Comparison of ENCODE assay signal across 32 cellular contexts in the genomic region with DNA sequence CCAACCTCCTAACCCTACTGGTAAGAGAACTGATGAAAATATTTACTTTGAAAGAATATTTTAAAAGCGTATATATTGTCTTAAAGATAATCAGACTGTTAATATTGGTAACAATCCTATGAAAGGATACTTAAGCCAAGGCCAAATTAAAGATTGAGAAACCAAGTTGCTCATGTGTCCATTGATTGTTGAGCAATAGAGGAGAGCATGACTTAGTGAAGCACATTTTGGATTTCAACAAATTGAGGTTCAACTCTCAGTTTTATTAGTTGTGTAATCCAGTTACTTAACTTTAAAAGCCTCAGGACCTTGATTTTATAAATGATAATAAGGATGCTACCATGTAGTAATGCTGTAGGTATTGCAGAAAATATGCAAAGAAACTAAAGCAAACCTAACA. TPM values are rescaled to one million over a fixed set of nuclear protein-coding genes. Genes with fewer than 3 reads are reported as not detected.
"Had no signal": no experiment of that assay in that cellular context is flagged by ENCODE, and none has a peak within 500 bp of the region (broad histone marks: within the 10 kb centered on the region; RNA-seq: fewer than 3 reads in every experiment).

No MANE protein-coding gene starts in this region.

- H3K4me1 ChIP-seq: lower lobe of right lung, pancreas, prostate gland, uterus had no signal

- H3K4me1 Mint-ChIP-seq: naive thymus-derived CD8-positive, alpha-beta T cell; neural crest cell; stimulated activated effector memory CD8-positive, alpha-beta T cell treated with anti-CD3 and anti-CD28 coated beads, Interleukin-12 subunit alpha, Interleukin-12 subunit beta, amount 100 ng/mL, for 72 hours; stimulated activated naive CD8-positive, alpha-beta T cell treated with anti-CD3 and anti-CD28 coated beads, Interleukin-15, amount 100 ng/mL, for 72 hours had no signal

- H3K27me3 Mint-ChIP-seq: stimulated activated naive CD8-positive, alpha-beta T cell treated with anti-CD3 and anti-CD28 coated beads, Interleukin-15, amount 100 ng/mL, for 72 hours; type B pancreatic cell had no signal

- H3K27ac ChIP-seq: lower lobe of right lung, pancreas, prostate gland, skin epidermis, thoracic aorta, tibial artery, uterus had no signal

- H3K36me3 ChIP-seq: lower lobe of right lung, pancreas, prostate gland, thoracic aorta, tibial artery, uterus had no signal

- H3K9me3 ChIP-seq: lower lobe of right lung, pancreas, prostate gland, thoracic aorta, tibial artery, uterus had no signal

- H3K27ac Mint-ChIP-seq: naive thymus-derived CD8-positive, alpha-beta T cell; stimulated activated effector memory CD8-positive, alpha-beta T cell treated with anti-CD3 and anti-CD28 coated beads, Interleukin-12 subunit alpha, Interleukin-12 subunit beta, amount 100 ng/mL, for 72 hours; stimulated activated naive CD8-positive, alpha-beta T cell treated with anti-CD3 and anti-CD28 coated beads, Interleukin-15, amount 100 ng/mL, for 72 hours; type B pancreatic cell had no signal

- H3K36me3 Mint-ChIP-seq: naive thymus-derived CD8-positive, alpha-beta T cell; stimulated activated effector memory CD8-positive, alpha-beta T cell treated with anti-CD3 and anti-CD28 coated beads, Interleukin-12 subunit alpha, Interleukin-12 subunit beta, amount 100 ng/mL, for 72 hours had no signal

- H3K4me3 Mint-ChIP-seq: naive thymus-derived CD8-positive, alpha-beta T cell; nephron; neural crest cell; stimulated activated effector memory CD8-positive, alpha-beta T cell treated with anti-CD3 and anti-CD28 coated beads, Interleukin-12 subunit alpha, Interleukin-12 subunit beta, amount 100 ng/mL, for 72 hours; stimulated activated naive CD8-positive, alpha-beta T cell treated with anti-CD3 and anti-CD28 coated beads, Interleukin-15, amount 100 ng/mL, for 72 hours; type B pancreatic cell had no signal

- H3K4me3 ChIP-seq: lower lobe of right lung, pancreas, prostate gland, skin epidermis, thoracic aorta, tibial artery, uterus had no signal

- ATAC-seq: left lobe of liver; lower lobe of right lung; naive thymus-derived CD8-positive, alpha-beta T cell; pancreas; right cardiac atrium; stimulated activated effector memory CD8-positive, alpha-beta T cell treated with anti-CD3 and anti-CD28 coated beads, Interleukin-12 subunit alpha, Interleukin-12 subunit beta, amount 100 ng/mL, for 72 hours; stimulated activated naive CD8-positive, alpha-beta T cell treated with anti-CD3 and anti-CD28 coated beads, Interleukin-15, amount 100 ng/mL, for 72 hours had no signal

- FAIRE-seq: keratinocyte, pancreas had no signal

- H3K27me3 ChIP-seq: pancreas, tibial artery, uterus had no signal

- DNase-seq: hippocampal formation; kidney glomerular epithelial cell; left cardiac atrium; lower lobe of right lung; mammary epithelial cell; mesenchymal stem cell; naive thymus-derived CD8-positive, alpha-beta T cell; nucleus accumbens; pancreas; posterior cingulate gyrus; retina; right cardiac atrium; stimulated activated CD4-positive, alpha-beta T cell treated with anti-CD3 and anti-CD28 coated beads, Interleukin-12 subunit alpha, Interleukin-12 subunit beta, amount 100 ng/mL, for 4 hours; stimulated activated CD4-positive, alpha-beta T cell treated with anti-CD3 and anti-CD28 coated beads, Interleukin-15, amount 100 ng/mL, for 24 hours; stimulated activated CD4-positive, alpha-beta T cell treated with anti-CD3 and anti-CD28 coated beads, Interleukin-4, amount 100 ng/mL, for 24 hours; stimulated activated naive CD4-positive, alpha-beta T cell; stimulated activated naive CD8-positive, alpha-beta T cell treated with anti-CD3 and anti-CD28 coated beads, Interleukin-15, amount 100 ng/mL, for 72 hours; tibial artery; uterus had no signal

RNA-seq across cellular contexts. Expression of a gene that starts 56.8 kb away (rescaled TPM):
- total RNA-seq: left cardiac atrium, left lobe of liver, liver, lower lobe of right lung, mammary epithelial cell, mucosa of gallbladder, neural crest cell, osteoblast, pancreas, prostate gland, right cardiac atrium, thoracic aorta, ureter, uterus had no signal
- polyA plus RNA-seq: keratinocyte, liver, mammary epithelial cell, pancreas, right cardiac atrium had no signal
